In the genomic region with DNA sequence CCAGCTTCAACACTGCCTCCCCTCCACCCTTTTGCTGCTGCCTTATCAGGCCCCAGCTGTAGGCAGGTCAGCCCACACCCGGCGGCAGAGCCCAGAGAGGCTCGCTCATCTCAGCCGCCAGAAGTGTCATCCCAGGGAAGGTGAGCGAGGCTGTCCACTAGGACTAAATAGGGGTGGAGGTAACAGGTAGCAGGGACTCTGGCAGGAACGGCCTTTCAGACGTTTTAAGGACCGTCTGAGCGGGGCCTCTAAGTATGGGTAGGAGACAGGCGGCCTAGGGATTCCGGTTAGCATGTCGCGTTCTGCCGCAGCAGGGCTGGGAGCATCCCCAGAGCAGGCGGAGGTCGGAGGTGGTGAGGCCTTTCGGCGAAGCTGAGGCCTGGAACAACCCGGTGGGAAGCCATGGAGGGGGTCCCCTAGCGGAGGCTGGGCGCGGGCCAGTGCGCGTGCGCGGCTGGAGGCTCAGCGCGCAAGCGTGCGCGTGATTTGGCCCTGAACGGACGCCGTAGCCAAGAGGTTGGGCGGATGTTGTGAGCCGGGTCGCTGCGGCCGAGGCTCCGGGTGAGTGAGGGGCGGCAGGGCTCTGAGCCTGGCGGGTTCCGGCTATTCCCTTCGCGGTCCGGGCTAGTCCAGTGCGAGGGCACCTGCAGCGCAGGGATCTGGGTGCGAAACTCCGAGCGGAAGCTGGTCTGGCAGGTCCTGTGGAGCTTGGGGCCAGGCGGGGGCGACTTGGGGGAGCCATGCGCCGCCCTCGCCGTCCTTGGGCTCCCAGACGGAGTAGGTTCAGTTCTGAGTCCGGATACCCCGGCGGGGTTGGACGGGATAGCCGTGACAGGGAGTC, we compare ENCODE assay signal across 1 cellular context.
TF ChIP-seq lines count a peak whose summit lies in the region.

Gene MST1 (minus strand): TSS at position 429 of the 841 bp plus-strand sequence. CDS start 783 bp downstream, outside the sequence.
Gene RNF123 (plus strand): TSS at position 512 of the 841 bp plus-strand sequence. CDS start 1,609 bp downstream, outside the sequence.

TF ChIP-seq in HepG2, 621 proteins besides CTCF, POLR2A, EP300 and RAD21 (continued from another document and continues in another):
- TF ChIP-seq, protein P1, sequence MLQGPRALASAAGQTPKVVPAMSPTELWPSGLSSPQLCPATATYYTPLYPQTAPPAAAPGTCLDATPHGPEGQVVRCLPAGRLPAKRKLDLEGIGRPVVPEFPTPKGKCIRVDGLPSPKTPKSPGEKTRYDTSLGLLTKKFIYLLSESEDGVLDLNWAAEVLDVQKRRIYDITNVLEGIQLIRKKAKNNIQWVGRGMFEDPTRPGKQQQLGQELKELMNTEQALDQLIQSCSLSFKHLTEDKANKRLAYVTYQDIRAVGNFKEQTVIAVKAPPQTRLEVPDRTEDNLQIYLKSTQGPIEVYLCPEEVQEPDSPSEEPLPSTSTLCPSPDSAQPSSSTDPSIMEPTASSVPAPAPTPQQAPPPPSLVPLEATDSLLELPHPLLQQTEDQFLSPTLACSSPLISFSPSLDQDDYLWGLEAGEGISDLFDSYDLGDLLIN (CRISPR knock-in tag; IDR thresholded peaks at IDR 0.05; ENCODE audit: borderline replicate concordance): no peak
- TF ChIP-seq DNMT3B (CRISPR knock-in tag; conservative IDR thresholded peaks at IDR 0.05): 0 out of 2 replicates have a peak, but pooled peaks have one; percentile 21
- TF ChIP-seq, protein P2, sequence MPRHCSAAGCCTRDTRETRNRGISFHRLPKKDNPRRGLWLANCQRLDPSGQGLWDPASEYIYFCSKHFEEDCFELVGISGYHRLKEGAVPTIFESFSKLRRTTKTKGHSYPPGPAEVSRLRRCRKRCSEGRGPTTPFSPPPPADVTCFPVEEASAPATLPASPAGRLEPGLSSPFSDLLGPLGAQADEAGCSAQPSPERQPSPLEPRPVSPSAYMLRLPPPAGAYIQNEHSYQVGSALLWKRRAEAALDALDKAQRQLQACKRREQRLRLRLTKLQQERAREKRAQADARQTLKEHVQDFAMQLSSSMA (CRISPR knock-in tag; IDR thresholded peaks at IDR 0.05): no peak
- TF ChIP-seq, protein P3, sequence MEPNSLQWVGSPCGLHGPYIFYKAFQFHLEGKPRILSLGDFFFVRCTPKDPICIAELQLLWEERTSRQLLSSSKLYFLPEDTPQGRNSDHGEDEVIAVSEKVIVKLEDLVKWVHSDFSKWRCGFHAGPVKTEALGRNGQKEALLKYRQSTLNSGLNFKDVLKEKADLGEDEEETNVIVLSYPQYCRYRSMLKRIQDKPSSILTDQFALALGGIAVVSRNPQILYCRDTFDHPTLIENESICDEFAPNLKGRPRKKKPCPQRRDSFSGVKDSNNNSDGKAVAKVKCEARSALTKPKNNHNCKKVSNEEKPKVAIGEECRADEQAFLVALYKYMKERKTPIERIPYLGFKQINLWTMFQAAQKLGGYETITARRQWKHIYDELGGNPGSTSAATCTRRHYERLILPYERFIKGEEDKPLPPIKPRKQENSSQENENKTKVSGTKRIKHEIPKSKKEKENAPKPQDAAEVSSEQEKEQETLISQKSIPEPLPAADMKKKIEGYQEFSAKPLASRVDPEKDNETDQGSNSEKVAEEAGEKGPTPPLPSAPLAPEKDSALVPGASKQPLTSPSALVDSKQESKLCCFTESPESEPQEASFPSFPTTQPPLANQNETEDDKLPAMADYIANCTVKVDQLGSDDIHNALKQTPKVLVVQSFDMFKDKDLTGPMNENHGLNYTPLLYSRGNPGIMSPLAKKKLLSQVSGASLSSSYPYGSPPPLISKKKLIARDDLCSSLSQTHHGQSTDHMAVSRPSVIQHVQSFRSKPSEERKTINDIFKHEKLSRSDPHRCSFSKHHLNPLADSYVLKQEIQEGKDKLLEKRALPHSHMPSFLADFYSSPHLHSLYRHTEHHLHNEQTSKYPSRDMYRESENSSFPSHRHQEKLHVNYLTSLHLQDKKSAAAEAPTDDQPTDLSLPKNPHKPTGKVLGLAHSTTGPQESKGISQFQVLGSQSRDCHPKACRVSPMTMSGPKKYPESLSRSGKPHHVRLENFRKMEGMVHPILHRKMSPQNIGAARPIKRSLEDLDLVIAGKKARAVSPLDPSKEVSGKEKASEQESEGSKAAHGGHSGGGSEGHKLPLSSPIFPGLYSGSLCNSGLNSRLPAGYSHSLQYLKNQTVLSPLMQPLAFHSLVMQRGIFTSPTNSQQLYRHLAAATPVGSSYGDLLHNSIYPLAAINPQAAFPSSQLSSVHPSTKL (CRISPR knock-in tag; IDR thresholded peaks at IDR 0.05): no peak
- no peak for TF ChIP-seq ZNF136 (CRISPR knock-in tag; IDR thresholded peaks at IDR 0.05; ENCODE audit: low read depth)
- no peak for TF ChIP-seq CCAR2 (optimal IDR thresholded peaks at IDR 0.05; ENCODE audit: low read depth, low read length)
- peak; percentile 67; the same call in 1 of the 2 replicates for TF ChIP-seq ZNF772 (CRISPR knock-in tag; IDR thresholded peaks at IDR 0.05)
- TF ChIP-seq KLF15 (CRISPR knock-in tag; IDR thresholded peaks at IDR 0.05; ENCODE audit: borderline replicate concordance): no peak
- TF ChIP-seq, protein P4, sequence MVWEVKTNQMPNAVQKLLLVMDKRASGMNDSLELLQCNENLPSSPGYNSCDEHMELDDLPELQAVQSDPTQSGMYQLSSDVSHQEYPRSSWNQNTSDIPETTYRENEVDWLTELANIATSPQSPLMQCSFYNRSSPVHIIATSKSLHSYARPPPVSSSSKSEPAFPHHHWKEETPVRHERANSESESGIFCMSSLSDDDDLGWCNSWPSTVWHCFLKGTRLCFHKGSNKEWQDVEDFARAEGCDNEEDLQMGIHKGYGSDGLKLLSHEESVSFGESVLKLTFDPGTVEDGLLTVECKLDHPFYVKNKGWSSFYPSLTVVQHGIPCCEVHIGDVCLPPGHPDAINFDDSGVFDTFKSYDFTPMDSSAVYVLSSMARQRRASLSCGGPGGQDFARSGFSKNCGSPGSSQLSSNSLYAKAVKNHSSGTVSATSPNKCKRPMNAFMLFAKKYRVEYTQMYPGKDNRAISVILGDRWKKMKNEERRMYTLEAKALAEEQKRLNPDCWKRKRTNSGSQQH (CRISPR knock-in tag; IDR thresholded peaks at IDR 0.05; ENCODE audit: low read depth): 0 out of 2 replicates have a peak, but pooled peaks have one; percentile 47
- TF ChIP-seq FOXK1 (CRISPR knock-in tag; IDR thresholded peaks at IDR 0.05; ENCODE audit: borderline replicate concordance, low read depth): peak; percentile 88; the same call in 1 of the 2 replicates
- TF ChIP-seq ZNF367 (CRISPR knock-in tag; IDR thresholded peaks at IDR 0.05; ENCODE audit: borderline replicate concordance): no peak
- TF ChIP-seq ZNF407 (CRISPR knock-in tag; IDR thresholded peaks at IDR 0.05; ENCODE audit: not compliant biosample characterization): no peak
- TF ChIP-seq MXI1 (IDR thresholded peaks at IDR 0.05; ENCODE audit: borderline replicate concordance, low read depth, low read length): peak; percentile 66; the same call in 2 of the 3 replicates
- TF ChIP-seq BHLHE40 (IDR thresholded peaks at IDR 0.05; ENCODE audit: low read length): peak; percentile 21; the same call in 1 of the 2 replicates
- peak; percentile 37; the same call in 1 of the 2 replicates for TF ChIP-seq ZBTB26 (CRISPR knock-in tag; IDR thresholded peaks at IDR 0.05; ENCODE audit: borderline replicate concordance)
- TF ChIP-seq NFKB2 (CRISPR knock-in tag; IDR thresholded peaks at IDR 0.05; ENCODE audit: borderline replicate concordance): peak; percentile 41; the same call in 1 of the 2 replicates
- TF ChIP-seq, protein P5, sequence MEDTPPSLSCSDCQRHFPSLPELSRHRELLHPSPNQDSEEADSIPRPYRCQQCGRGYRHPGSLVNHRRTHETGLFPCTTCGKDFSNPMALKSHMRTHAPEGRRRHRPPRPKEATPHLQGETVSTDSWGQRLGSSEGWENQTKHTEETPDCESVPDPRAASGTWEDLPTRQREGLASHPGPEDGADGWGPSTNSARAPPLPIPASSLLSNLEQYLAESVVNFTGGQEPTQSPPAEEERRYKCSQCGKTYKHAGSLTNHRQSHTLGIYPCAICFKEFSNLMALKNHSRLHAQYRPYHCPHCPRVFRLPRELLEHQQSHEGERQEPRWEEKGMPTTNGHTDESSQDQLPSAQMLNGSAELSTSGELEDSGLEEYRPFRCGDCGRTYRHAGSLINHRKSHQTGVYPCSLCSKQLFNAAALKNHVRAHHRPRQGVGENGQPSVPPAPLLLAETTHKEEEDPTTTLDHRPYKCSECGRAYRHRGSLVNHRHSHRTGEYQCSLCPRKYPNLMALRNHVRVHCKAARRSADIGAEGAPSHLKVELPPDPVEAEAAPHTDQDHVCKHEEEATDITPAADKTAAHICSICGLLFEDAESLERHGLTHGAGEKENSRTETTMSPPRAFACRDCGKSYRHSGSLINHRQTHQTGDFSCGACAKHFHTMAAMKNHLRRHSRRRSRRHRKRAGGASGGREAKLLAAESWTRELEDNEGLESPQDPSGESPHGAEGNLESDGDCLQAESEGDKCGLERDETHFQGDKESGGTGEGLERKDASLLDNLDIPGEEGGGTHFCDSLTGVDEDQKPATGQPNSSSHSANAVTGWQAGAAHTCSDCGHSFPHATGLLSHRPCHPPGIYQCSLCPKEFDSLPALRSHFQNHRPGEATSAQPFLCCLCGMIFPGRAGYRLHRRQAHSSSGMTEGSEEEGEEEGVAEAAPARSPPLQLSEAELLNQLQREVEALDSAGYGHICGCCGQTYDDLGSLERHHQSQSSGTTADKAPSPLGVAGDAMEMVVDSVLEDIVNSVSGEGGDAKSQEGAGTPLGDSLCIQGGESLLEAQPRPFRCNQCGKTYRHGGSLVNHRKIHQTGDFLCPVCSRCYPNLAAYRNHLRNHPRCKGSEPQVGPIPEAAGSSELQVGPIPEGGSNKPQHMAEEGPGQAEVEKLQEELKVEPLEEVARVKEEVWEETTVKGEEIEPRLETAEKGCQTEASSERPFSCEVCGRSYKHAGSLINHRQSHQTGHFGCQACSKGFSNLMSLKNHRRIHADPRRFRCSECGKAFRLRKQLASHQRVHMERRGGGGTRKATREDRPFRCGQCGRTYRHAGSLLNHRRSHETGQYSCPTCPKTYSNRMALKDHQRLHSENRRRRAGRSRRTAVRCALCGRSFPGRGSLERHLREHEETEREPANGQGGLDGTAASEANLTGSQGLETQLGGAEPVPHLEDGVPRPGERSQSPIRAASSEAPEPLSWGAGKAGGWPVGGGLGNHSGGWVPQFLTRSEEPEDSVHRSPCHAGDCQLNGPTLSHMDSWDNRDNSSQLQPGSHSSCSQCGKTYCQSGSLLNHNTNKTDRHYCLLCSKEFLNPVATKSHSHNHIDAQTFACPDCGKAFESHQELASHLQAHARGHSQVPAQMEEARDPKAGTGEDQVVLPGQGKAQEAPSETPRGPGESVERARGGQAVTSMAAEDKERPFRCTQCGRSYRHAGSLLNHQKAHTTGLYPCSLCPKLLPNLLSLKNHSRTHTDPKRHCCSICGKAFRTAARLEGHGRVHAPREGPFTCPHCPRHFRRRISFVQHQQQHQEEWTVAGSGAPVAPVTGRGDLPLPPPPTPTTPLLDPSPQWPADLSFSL (CRISPR knock-in tag; IDR thresholded peaks at IDR 0.05): no peak
- no peak for TF ChIP-seq ZNF253 (CRISPR knock-in tag; IDR thresholded peaks at IDR 0.05; ENCODE audit: borderline replicate concordance)
- TF ChIP-seq ESRRA (CRISPR knock-in tag; IDR thresholded peaks at IDR 0.05; ENCODE audit: low read depth): no peak
- no peak for TF ChIP-seq SNAPC5 (CRISPR knock-in tag; IDR thresholded peaks at IDR 0.05; ENCODE audit: borderline replicate concordance)
